ENCODE assay signal across 22 cellular contexts in the genomic region with DNA sequence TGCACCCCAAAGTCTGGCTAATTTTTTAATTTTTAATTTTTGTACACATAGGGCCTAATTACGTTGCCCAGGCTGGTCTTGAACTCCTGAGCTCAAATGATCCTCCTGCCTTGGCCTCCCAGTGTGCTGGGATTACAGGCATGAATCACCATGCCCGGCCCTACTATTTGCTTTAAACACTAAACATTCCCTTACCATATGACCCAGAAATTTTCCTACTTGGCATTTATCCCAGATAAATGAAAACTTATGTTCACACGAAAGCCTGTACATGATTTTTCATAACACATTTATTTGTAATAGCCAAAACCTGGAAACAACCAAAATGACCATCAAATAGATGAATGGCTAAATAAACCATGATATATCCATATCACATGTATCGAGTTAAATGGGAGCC.
"Had no signal": no experiment of that assay in that cellular context is flagged by ENCODE, and none has a peak within 500 bp of the region (broad histone marks: within the 10 kb centered on the region; RNA-seq: fewer than 3 reads in every experiment).

No MANE protein-coding gene starts in this region.

- H3K4me3 Mint-ChIP-seq: activated B cell treated with CpG ODN at 0.5 μM for 24 hours; activated CD8-positive, alpha-beta T cell treated with anti-CD3 and anti-CD28 coated beads, Interleukin-2, amount 10 ng/mL, durations not matched to agents 7 days and 5 days; activated naive CD8-positive, alpha-beta T cell; stimulated activated naive B cell treated with anti-CD40 and anti-IgM and Interleukin-4, amounts not matched to agents 10 μg/mL and 1 μg/mL and 100 μg/mL, for 72 hours had no signal

- H3K4me3 ChIP-seq: dorsolateral prefrontal cortex, gastrocnemius medialis, heart right ventricle, lower lobe of right lung, right atrium auricular region, tibial artery had no signal

- H3K27me3 ChIP-seq: brain microvascular endothelial cell, dorsolateral prefrontal cortex, gastrocnemius medialis, heart right ventricle, right atrium auricular region, tibial artery had no signal

- H3K9me3 ChIP-seq: gastrocnemius medialis, heart right ventricle, lower lobe of right lung, right atrium auricular region, tibial artery had no signal

- ATAC-seq: activated CD8-positive, alpha-beta T cell treated with anti-CD3 and anti-CD28 coated beads, Interleukin-2, amount 10 ng/mL, durations not matched to agents 7 days and 5 days; gastrocnemius medialis; heart right ventricle; left cardiac atrium; lower lobe of right lung; stimulated activated naive B cell treated with anti-CD40 and anti-IgM and Interleukin-4, amounts not matched to agents 10 μg/mL and 1 μg/mL and 100 μg/mL, for 72 hours had no signal

- H3K36me3 ChIP-seq: brain microvascular endothelial cell, gastrocnemius medialis, lower lobe of right lung, right atrium auricular region had no signal

- DNase-seq: activated B cell treated with CpG ODN at 0.5 μM for 24 hours; activated CD4-positive, alpha-beta T cell treated with anti-CD3 and anti-CD28 coated beads for 48 hours; activated CD8-positive, alpha-beta memory T cell treated with anti-CD3 and anti-CD28 coated beads, Interleukin-2, amount 50 U/mL, for 4 hours; activated CD8-positive, alpha-beta T cell treated with anti-CD3 and anti-CD28 coated beads, Interleukin-2, amount 10 ng/mL, durations not matched to agents 7 days and 5 days; activated gamma-delta T cell; activated T-cell treated with anti-CD3 and anti-CD28 coated beads, Interleukin-2, amount 50 U/mL, for 48 hours; brain microvascular endothelial cell; dorsolateral prefrontal cortex; gastrocnemius medialis; heart right ventricle; left cardiac atrium; midbrain; stimulated activated CD4-positive, alpha-beta T cell treated with anti-CD3 and anti-CD28 coated beads, Interleukin-2, amount 100 ng/mL, for 48 hours; stimulated activated naive B cell treated with anti-CD40 and anti-IgM and Interleukin-4, amounts not matched to agents 10 μg/mL and 1 μg/mL and 100 μg/mL, for 72 hours; T-helper 2 cell; tibial artery had no signal

- FAIRE-seq: TTC549, urothelium cell line had no signal

- H3K27me3 Mint-ChIP-seq: activated B cell treated with CpG ODN at 0.5 μM for 24 hours; activated naive CD8-positive, alpha-beta T cell; progenitor cell of endocrine pancreas; stimulated activated naive B cell treated with anti-CD40 and anti-IgM and Interleukin-4, amounts not matched to agents 10 μg/mL and 1 μg/mL and 100 μg/mL, for 72 hours had no signal

- H3K9me3 Mint-ChIP-seq: activated B cell treated with CpG ODN at 0.5 μM for 24 hours; stimulated activated naive B cell treated with anti-CD40 and anti-IgM and Interleukin-4, amounts not matched to agents 10 μg/mL and 1 μg/mL and 100 μg/mL, for 72 hours had no signal

- H3K27ac Mint-ChIP-seq: activated B cell treated with CpG ODN at 0.5 μM for 24 hours; activated CD8-positive, alpha-beta T cell treated with anti-CD3 and anti-CD28 coated beads, Interleukin-2, amount 10 ng/mL, durations not matched to agents 7 days and 5 days; activated naive CD8-positive, alpha-beta T cell; progenitor cell of endocrine pancreas; stimulated activated naive B cell treated with anti-CD40 and anti-IgM and Interleukin-4, amounts not matched to agents 10 μg/mL and 1 μg/mL and 100 μg/mL, for 72 hours had no signal

- H3K4me1 Mint-ChIP-seq: stimulated activated naive B cell treated with anti-CD40 and anti-IgM and Interleukin-4, amounts not matched to agents 10 μg/mL and 1 μg/mL and 100 μg/mL, for 72 hours had no signal
